In the genomic region with DNA sequence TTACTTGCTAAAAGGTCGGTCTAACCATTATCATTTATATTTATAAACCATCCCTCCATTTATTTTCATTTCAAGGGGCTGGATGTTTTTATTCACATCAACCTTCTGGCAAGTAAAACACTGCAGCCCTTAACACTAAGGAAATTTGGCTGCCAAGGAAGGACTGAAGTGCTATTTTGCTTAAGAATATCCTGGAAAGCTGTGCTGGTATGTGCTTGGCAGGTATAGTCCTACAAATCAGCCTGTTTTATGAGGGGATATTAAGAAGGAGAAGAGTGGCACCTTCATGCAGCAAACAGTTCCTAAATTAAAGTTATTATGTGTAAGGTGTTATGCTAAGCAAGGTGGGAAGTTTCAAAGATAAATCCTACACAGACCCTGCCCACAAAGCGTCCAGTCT, we compare ENCODE assay signal across 1 cellular context.
TF ChIP-seq lines count a peak whose summit lies in the region.

No MANE protein-coding gene starts in this region.

TF ChIP-seq in H1, 55 proteins besides CTCF, POLR2A, EP300 and RAD21 (continued from another document):
- TF ChIP-seq YY1 (IDR thresholded peaks at IDR 0.05; ENCODE audit: low read depth, low read length) (no peak), CBX8 (IDR thresholded peaks at IDR 0.05; ENCODE audit: borderline replicate concordance, low read depth, low read length) (no peak), SP2 (IDR thresholded peaks at IDR 0.05; ENCODE audit: low read length) (no peak)
